9 cellular contexts compared by ENCODE assay signal in the genomic region with DNA sequence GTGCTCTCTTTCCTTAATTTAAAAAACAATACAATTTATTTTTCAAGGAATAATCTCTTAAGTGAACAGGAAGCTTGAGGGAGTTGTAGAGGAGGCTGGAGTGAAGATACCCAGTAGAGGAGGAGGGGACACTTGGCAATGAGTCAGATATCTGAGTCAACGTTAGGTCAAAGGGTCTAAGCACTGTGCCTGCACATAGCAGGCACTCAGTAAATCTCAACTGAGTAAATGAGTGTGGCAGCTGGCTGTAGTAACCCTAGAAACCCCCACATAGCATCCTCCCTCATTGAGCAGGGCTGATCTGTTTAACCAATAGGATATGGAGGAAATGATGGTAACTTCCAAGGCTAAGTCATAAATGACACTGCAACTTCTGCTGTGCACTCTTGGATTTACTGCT.
DNase-seq lines count a peak whose midpoint lies in the region; ATAC-seq and TF ChIP-seq lines count a peak whose summit lies in the region.
"Had no signal": no experiment of that assay in that cellular context is flagged by ENCODE, and none has a peak within 500 bp of the region (broad histone marks: within the 10 kb centered on the region; RNA-seq: fewer than 3 reads in every experiment).

No MANE protein-coding gene starts in this region.

- DNase-seq in ELF-1 (ENCODE audit: low read depth, low spot score) (peak; percentile 18), NCI-H460 (ENCODE audit: extremely low read depth, low read depth) (peak; percentile 15), fibroblast of the aortic adventitia (ENCODE audit: low read depth) (peak; percentile 32), NCI-H2081 (lab: John Stamatoyannopoulos, UW) (no peak), NCI-H2107 treated with DMSO at 0.1 percent for 48 hours (lab: John Stamatoyannopoulos, UW; ENCODE audit: unreplicated experiment) (no peak), RPMI8226 (no peak)
- DNase-seq: hypothalamus had no signal

- TF ChIP-seq CTCF in fibroblast of the aortic adventitia (IDR thresholded peaks at IDR 0.05; ENCODE audit: insufficient read depth, low read length) = no peak

- ATAC-seq in HG02588 (IDR thresholded peaks at IDR 0.05; ENCODE audit: unreplicated experiment) (peak; percentile 34), GM21515 (IDR thresholded peaks at IDR 0.05; ENCODE audit: unreplicated experiment) (no peak)

- no peak overlapping the region for H3K4me3 ChIP-seq in fibroblast of the aortic adventitia (ENCODE audit: low read depth, low read length)

Comparison
In these comparisons a context has a peak if more than half of its experiments do, and no peak if none do; other contexts are left out.
1. DNase-seq: peak in ELF-1 (single experiment), NCI-H460 (single experiment) and fibroblast of the aortic adventitia (single experiment); none in NCI-H2081 (0 of 2), NCI-H2107 treated with DMSO at 0.1 percent for 48 hours (single experiment) and RPMI8226 (single experiment).